27 cellular contexts compared by ENCODE assay signal in the genomic region with DNA sequence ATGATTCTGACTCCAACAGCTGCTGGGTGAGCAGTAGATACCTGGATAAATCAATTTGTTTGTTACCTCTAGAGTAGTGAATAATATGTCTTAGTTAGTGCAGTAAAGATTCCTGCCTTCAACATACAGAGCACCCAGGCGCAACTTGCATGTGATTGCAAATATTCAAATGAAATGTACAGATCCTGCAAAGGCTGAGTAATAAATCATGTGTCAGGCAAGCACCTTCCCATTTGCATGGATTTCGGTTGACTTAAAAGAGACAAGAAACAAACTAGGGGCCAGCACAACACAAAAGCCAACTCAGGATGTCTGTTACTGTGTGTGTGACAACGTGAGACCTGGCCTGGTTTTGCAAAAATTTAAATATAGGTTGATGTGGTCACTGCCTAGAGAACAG.
"Had no signal": no experiment of that assay in that cellular context is flagged by ENCODE, and none has a peak within 500 bp of the region (broad histone marks: within the 10 kb centered on the region; RNA-seq: fewer than 3 reads in every experiment).

No MANE protein-coding gene starts in this region.

- H3K27ac ChIP-seq: adrenal gland, cardiac muscle cell, colonic mucosa, right atrium auricular region, suprapubic skin, tibial artery, upper lobe of right lung had no signal

- H3K4me3 ChIP-seq: adrenal gland, cardiac muscle cell, colonic mucosa, right atrium auricular region, smooth muscle cell, suprapubic skin, tibial artery, upper lobe of right lung had no signal

- H3K36me3 ChIP-seq: adrenal gland, cardiac muscle cell, colonic mucosa, right atrium auricular region, suprapubic skin, tibial artery, upper lobe of right lung had no signal

- H3K27me3 ChIP-seq: cardiac muscle cell, colonic mucosa, right atrium auricular region, suprapubic skin, tibial artery had no signal

- DNase-seq: activated CD4-positive, alpha-beta T cell treated with anti-CD3 and anti-CD28 coated beads, Interleukin-2, amount 50 U/mL, for 1 hour; activated CD8-positive, alpha-beta memory T cell treated with anti-CD3 and anti-CD28 coated beads, Interleukin-2, amount 10 ng/mL, durations not matched to agents 7 days and 5 days; activated CD8-positive, alpha-beta T cell treated with anti-CD3 and anti-CD28 coated beads for 36 hours; activated effector memory CD4-positive, alpha-beta T cell treated with Interleukin-2 at 50 U/mL for 16 hours; activated naive CD4-positive, alpha-beta T cell treated with anti-CD3 and anti-CD28 coated beads for 36 hours; activated naive CD8-positive, alpha-beta T cell treated with anti-CD3 and anti-CD28 coated beads for 36 hours; adrenal gland; aorta; cerebellar nuclear complex; colonic mucosa; effector CD8-positive, alpha-beta T cell; glutamatergic neuron; kidney; left colon; naive B cell; nephron progenitor cell; nucleus accumbens; stimulated activated CD4-positive, alpha-beta T cell treated with anti-CD3 and anti-CD28 coated beads, Interleukin-1b, Interleukin-23, amount 100 ng/mL, for 48 hours; stimulated activated CD4-positive, alpha-beta T cell treated with anti-CD3 and anti-CD28 coated beads, Interleukin-4, amount 100 ng/mL, for 4 hours; stimulated activated CD8-positive, alpha-beta memory T cell treated with anti-CD3 and anti-CD28 coated beads, Interleukin-4, amount 100 ng/mL, for 48 hours; stimulated activated naive CD4-positive, alpha-beta T cell; tibial artery; upper lobe of right lung had no signal

- H3K4me1 ChIP-seq: adrenal gland, colonic mucosa, right atrium auricular region, suprapubic skin, tibial artery, upper lobe of right lung had no signal

- H3K9me3 ChIP-seq: adrenal gland, colonic mucosa, right atrium auricular region, suprapubic skin, tibial artery, upper lobe of right lung had no signal
